Comparison of ENCODE assay signal across 28 cellular contexts in genomic region chr13:112218416-112218815, GRCh38.
"Had no signal": no experiment of that assay in that cellular context is flagged by ENCODE, and none has a peak within 500 bp of the region (broad histone marks: within the 10 kb centered on the region; RNA-seq: fewer than 3 reads in every experiment).

No MANE protein-coding gene starts in this region.

- DNase-seq: stimulated activated CD4-positive, alpha-beta T cell treated with anti-CD3 and anti-CD28 coated beads, Interleukin-2, amount 100 ng/mL, for 48 hours; stimulated activated CD4-positive, alpha-beta T cell treated with anti-CD3 and anti-CD28 coated beads, Interleukin-4, amount 100 ng/mL, for 1 hour; stimulated activated CD4-positive, alpha-beta T cell treated with anti-CD3 and anti-CD28 coated beads, Interleukin-4, amount 100 ng/mL, for 24 hours; stimulated activated CD4-positive, alpha-beta T cell treated with anti-CD3 and anti-CD28 coated beads, Interleukin-4, amount 100 ng/mL, for 4 hours; stimulated activated CD8-positive, alpha-beta memory T cell treated with anti-CD3 and anti-CD28 coated beads, Interleukin-4, amount 100 ng/mL, for 48 hours; stimulated activated naive B cell treated with anti-CD40 and anti-IgM and Interleukin-4, amounts not matched to agents 10 μg/mL and 1 μg/mL and 100 μg/mL, for 72 hours; stimulated activated naive CD4-positive, alpha-beta T cell; stimulated activated naive CD4-positive, alpha-beta T cell treated with Interleukin-2 at 50 U/mL for 16 hours; stimulated activated naive CD8-positive, alpha-beta T cell treated with anti-CD3 and anti-CD28 coated beads, Interleukin-15, amount 100 ng/mL, for 72 hours; stimulated activated naive CD8-positive, alpha-beta T cell treated with anti-CD3 and anti-CD28 coated beads, Interleukin-15, Interleukin-2, amounts not matched to agents 100 U/mL and 50 U/mL, for 24 hours; stomach; substantia nigra; testis; thyroid gland; transverse colon; trophoblast cell; upper lobe of left lung; upper lobe of right lung; uterus had no signal

- H3K27ac ChIP-seq: stomach, suprapubic skin, testis, thoracic aorta, thyroid gland, tibial artery, tibial nerve, transverse colon, upper lobe of left lung, upper lobe of right lung, uterus, vagina had no signal

- H3K36me3 Mint-ChIP-seq: stimulated activated effector memory CD8-positive, alpha-beta T cell treated with anti-CD3 and anti-CD28 coated beads, Interleukin-12 subunit alpha, Interleukin-12 subunit beta, amount 100 ng/mL, for 72 hours; stimulated activated memory B cell treated with anti-CD40 and anti-IgM and Interleukin-4, amounts not matched to agents 10 μg/mL and 1 μg/mL and 100 μg/mL, for 72 hours; stimulated activated naive B cell treated with anti-CD40 and anti-IgM and Interleukin-4, amounts not matched to agents 10 μg/mL and 1 μg/mL and 100 μg/mL, for 72 hours; type B pancreatic cell had no signal

- H3K27me3 ChIP-seq: testis, thyroid gland, tibial nerve, upper lobe of left lung, uterus, vagina had no signal

- H3K36me3 ChIP-seq: stomach, suprapubic skin, thoracic aorta, thyroid gland, tibial artery, tibial nerve, transverse colon, upper lobe of left lung, upper lobe of right lung, uterus, vagina had no signal

- H3K4me1 Mint-ChIP-seq: stimulated activated effector memory CD8-positive, alpha-beta T cell treated with anti-CD3 and anti-CD28 coated beads, Interleukin-12 subunit alpha, Interleukin-12 subunit beta, amount 100 ng/mL, for 72 hours; stimulated activated memory B cell treated with anti-CD40 and anti-IgM and Interleukin-4, amounts not matched to agents 10 μg/mL and 1 μg/mL and 100 μg/mL, for 72 hours; stimulated activated naive B cell treated with anti-CD40 and anti-IgM and Interleukin-4, amounts not matched to agents 10 μg/mL and 1 μg/mL and 100 μg/mL, for 72 hours; stimulated activated naive CD8-positive, alpha-beta T cell treated with anti-CD3 and anti-CD28 coated beads, Interleukin-15, amount 100 ng/mL, for 72 hours had no signal

- H3K4me3 ChIP-seq: stomach, suprapubic skin, testis, thoracic aorta, thyroid gland, tibial artery, tibial nerve, transverse colon, upper lobe of left lung, upper lobe of right lung, uterus, vagina had no signal

- H3K4me3 Mint-ChIP-seq: stimulated activated effector memory CD8-positive, alpha-beta T cell treated with anti-CD3 and anti-CD28 coated beads, Interleukin-12 subunit alpha, Interleukin-12 subunit beta, amount 100 ng/mL, for 72 hours; stimulated activated memory B cell treated with anti-CD40 and anti-IgM and Interleukin-4, amounts not matched to agents 10 μg/mL and 1 μg/mL and 100 μg/mL, for 72 hours; stimulated activated naive B cell treated with anti-CD40 and anti-IgM and Interleukin-4, amounts not matched to agents 10 μg/mL and 1 μg/mL and 100 μg/mL, for 72 hours; stimulated activated naive CD8-positive, alpha-beta T cell treated with anti-CD3 and anti-CD28 coated beads, Interleukin-15, amount 100 ng/mL, for 72 hours; stimulated activated naive CD8-positive, alpha-beta T cell treated with anti-CD3 and anti-CD28 coated beads, Interleukin-15, Interleukin-2, amounts not matched to agents 100 ng/mL and 50 ng/mL, for 24 hours; type B pancreatic cell had no signal

- H3K27me3 Mint-ChIP-seq: stimulated activated memory B cell treated with anti-CD40 and anti-IgM and Interleukin-4, amounts not matched to agents 10 μg/mL and 1 μg/mL and 100 μg/mL, for 72 hours; stimulated activated naive B cell treated with anti-CD40 and anti-IgM and Interleukin-4, amounts not matched to agents 10 μg/mL and 1 μg/mL and 100 μg/mL, for 72 hours; stimulated activated naive CD8-positive, alpha-beta T cell treated with anti-CD3 and anti-CD28 coated beads, Interleukin-15, Interleukin-2, amounts not matched to agents 100 ng/mL and 50 ng/mL, for 24 hours had no signal

- H3K27ac Mint-ChIP-seq: stimulated activated effector memory CD8-positive, alpha-beta T cell treated with anti-CD3 and anti-CD28 coated beads, Interleukin-12 subunit alpha, Interleukin-12 subunit beta, amount 100 ng/mL, for 72 hours; stimulated activated memory B cell treated with anti-CD40 and anti-IgM and Interleukin-4, amounts not matched to agents 10 μg/mL and 1 μg/mL and 100 μg/mL, for 72 hours; stimulated activated naive B cell treated with anti-CD40 and anti-IgM and Interleukin-4, amounts not matched to agents 10 μg/mL and 1 μg/mL and 100 μg/mL, for 72 hours; stimulated activated naive CD8-positive, alpha-beta T cell treated with anti-CD3 and anti-CD28 coated beads, Interleukin-15, amount 100 ng/mL, for 72 hours; stimulated activated naive CD8-positive, alpha-beta T cell treated with anti-CD3 and anti-CD28 coated beads, Interleukin-15, Interleukin-2, amounts not matched to agents 100 ng/mL and 50 ng/mL, for 24 hours; type B pancreatic cell had no signal

- H3K9me3 ChIP-seq: stomach, suprapubic skin, testis, thoracic aorta, thyroid gland, tibial artery, tibial nerve, transverse colon, upper lobe of left lung, upper lobe of right lung, uterus, vagina had no signal

- H3K9me3 Mint-ChIP-seq: stimulated activated effector memory CD8-positive, alpha-beta T cell treated with anti-CD3 and anti-CD28 coated beads, Interleukin-12 subunit alpha, Interleukin-12 subunit beta, amount 100 ng/mL, for 72 hours; stimulated activated memory B cell treated with anti-CD40 and anti-IgM and Interleukin-4, amounts not matched to agents 10 μg/mL and 1 μg/mL and 100 μg/mL, for 72 hours; stimulated activated naive B cell treated with anti-CD40 and anti-IgM and Interleukin-4, amounts not matched to agents 10 μg/mL and 1 μg/mL and 100 μg/mL, for 72 hours; stimulated activated naive CD8-positive, alpha-beta T cell treated with anti-CD3 and anti-CD28 coated beads, Interleukin-15, amount 100 ng/mL, for 72 hours; stimulated activated naive CD8-positive, alpha-beta T cell treated with anti-CD3 and anti-CD28 coated beads, Interleukin-15, Interleukin-2, amounts not matched to agents 100 ng/mL and 50 ng/mL, for 24 hours; type B pancreatic cell had no signal

- H3K4me1 ChIP-seq: stomach, suprapubic skin, testis, thyroid gland, tibial artery, tibial nerve, transverse colon, upper lobe of left lung, upper lobe of right lung, uterus, vagina had no signal
